ENCODE assay signal across 2 cellular contexts in genomic region chr1:38835230-38835827, GRCh38.
TF ChIP-seq lines count a peak whose summit lies in the region.

No MANE protein-coding gene starts in this region.

TF ChIP-seq in HEK293, 187 proteins besides CTCF, POLR2A, EP300 and RAD21:
- TF ChIP-seq GLIS2 (tag by site-specific recombination; IDR thresholded peaks at IDR 0.05) (no peak), ZEB2 (tag by site-specific recombination; IDR thresholded peaks at IDR 0.05) (peak; percentile 56), ZNF555 (tag by site-specific recombination; conservative IDR thresholded peaks at IDR 0.05) (no peak), ZNF157 (tag by site-specific recombination; IDR thresholded peaks at IDR 0.05) (no peak), ZNF473 (tag by site-specific recombination; IDR thresholded peaks at IDR 0.05) (no peak), ZBTB17 (tag by site-specific recombination; IDR thresholded peaks at IDR 0.05) (peak; percentile 46; the same call in 1 of the 2 replicates), YY2 (tag by site-specific recombination; IDR thresholded peaks at IDR 0.05) (no peak), ZNF174 (tag by site-specific recombination; IDR thresholded peaks at IDR 0.05) (no peak), RBAK (tag by site-specific recombination; IDR thresholded peaks at IDR 0.05) (no peak), ZNF311 (tag by site-specific recombination; IDR thresholded peaks at IDR 0.05; ENCODE audit: borderline replicate concordance) (no peak), ZBTB7A (tag by site-specific recombination; IDR thresholded peaks at IDR 0.05; ENCODE audit: low read depth) (no peak), ZNF155 (tag by site-specific recombination; IDR thresholded peaks at IDR 0.05) (no peak), ZNF654 (tag by site-specific recombination; IDR thresholded peaks at IDR 0.05; ENCODE audit: low read depth) (peak; percentile 95), ZNF423 (tag by site-specific recombination; IDR thresholded peaks at IDR 0.05) (no peak), ZNF776 (tag by site-specific recombination; IDR thresholded peaks at IDR 0.05; ENCODE audit: borderline replicate concordance) (no peak), ZFP37 (tag by site-specific recombination; IDR thresholded peaks at IDR 0.05) (no peak), SETDB1 (IDR thresholded peaks at IDR 0.05; ENCODE audit: insufficient read length, low read length) (no peak), ZNF404 (tag by site-specific recombination; IDR thresholded peaks at IDR 0.05) (no peak), ZNF2 (tag by site-specific recombination; IDR thresholded peaks at IDR 0.05) (peak; percentile 62; the same call in 1 of the 2 replicates), YY1 (tag by site-specific recombination; IDR thresholded peaks at IDR 0.05) (no peak)
- TF ChIP-seq, protein P1, sequence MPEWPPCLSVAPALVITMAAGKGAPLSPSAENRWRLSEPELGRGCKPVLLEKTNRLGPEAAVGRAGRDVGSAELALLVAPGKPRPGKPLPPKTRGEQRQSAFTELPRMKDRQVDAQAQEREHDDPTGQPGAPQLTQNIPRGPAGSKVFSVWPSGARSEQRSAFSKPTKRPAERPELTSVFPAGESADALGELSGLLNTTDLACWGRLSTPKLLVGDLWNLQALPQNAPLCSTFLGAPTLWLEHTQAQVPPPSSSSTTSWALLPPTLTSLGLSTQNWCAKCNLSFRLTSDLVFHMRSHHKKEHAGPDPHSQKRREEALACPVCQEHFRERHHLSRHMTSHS (tag by site-specific recombination; IDR thresholded peaks at IDR 0.05) = no peak

TF ChIP-seq in H1, 55 proteins besides CTCF, POLR2A, EP300 and RAD21:
- TF ChIP-seq RNF2 (IDR thresholded peaks at IDR 0.05; ENCODE audit: borderline replicate concordance, low read depth, low read length, missing control alignments, poor library complexity, severe bottlenecking) = no peak
- TF ChIP-seq JUN (IDR thresholded peaks at IDR 0.05; ENCODE audit: low read depth, low read length) = no peak
- no peak for TF ChIP-seq POLR2AphosphoS5 (IDR thresholded peaks at IDR 0.05; ENCODE audit: low read depth, low read length)
- TF ChIP-seq KDM1A (IDR thresholded peaks at IDR 0.05; ENCODE audit: borderline replicate concordance, low read length) = no peak
- TF ChIP-seq BRCA1 (IDR thresholded peaks at IDR 0.05; ENCODE audit: low read depth, low read length) = no peak
- no peak for TF ChIP-seq NRF1 (IDR thresholded peaks at IDR 0.05; ENCODE audit: low read depth, low read length)
- no peak for TF ChIP-seq ASH2L (IDR thresholded peaks at IDR 0.05; ENCODE audit: low read length)
- TF ChIP-seq KDM5A (IDR thresholded peaks at IDR 0.05; ENCODE audit: low read length) = no peak
- TF ChIP-seq HDAC6 (IDR thresholded peaks at IDR 0.05; ENCODE audit: low read depth, low read length) = no peak
- no peak for TF ChIP-seq SRF (IDR thresholded peaks at IDR 0.05; ENCODE audit: low read depth, low read length)
- TF ChIP-seq EZH2 (IDR thresholded peaks at IDR 0.05; ENCODE audit: low read depth, low read length, severe bottlenecking) = no peak
- TF ChIP-seq TAF7 (optimal IDR thresholded peaks at IDR 0.05; ENCODE audit: borderline replicate concordance, low read depth, low read length) = no peak
- no peak for TF ChIP-seq HDAC2 (IDR thresholded peaks at IDR 0.05; ENCODE audit: borderline replicate concordance in 1 of 2, low read depth in 2 of 2, low read length in 2 of 2)
